23 cellular contexts compared by ENCODE assay signal in the genomic region with DNA sequence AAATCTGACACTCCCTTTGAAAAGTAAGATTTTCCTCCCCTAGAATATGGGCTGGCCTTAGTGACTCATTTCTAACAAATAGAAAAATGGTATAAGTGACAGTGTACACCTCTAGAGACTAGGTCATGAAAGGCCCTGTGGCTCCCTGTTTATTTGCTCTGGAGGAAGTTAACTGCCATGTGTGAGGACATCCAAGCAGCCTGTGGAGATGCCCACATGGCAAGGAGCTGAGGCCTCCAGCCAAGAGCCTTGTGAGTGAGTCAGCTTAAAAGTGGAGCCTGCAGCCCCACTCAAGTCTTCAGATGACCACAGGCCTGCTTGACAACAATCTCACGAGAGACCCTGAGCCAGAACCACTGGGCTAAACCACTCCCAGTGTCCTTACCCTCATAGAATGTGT.
A peak's percentile ranks its signal among the peaks of the same experiment; 100 is the strongest.
DNase-seq lines count a peak whose midpoint lies in the region; ATAC-seq and TF ChIP-seq lines count a peak whose summit lies in the region.
"Had no signal": no experiment of that assay in that cellular context is flagged by ENCODE, and none has a peak within 500 bp of the region (broad histone marks: within the 10 kb centered on the region; RNA-seq: fewer than 3 reads in every experiment).

No MANE protein-coding gene starts in this region.

- in situ Hi-C loops in astrocyte of the spinal cord (cut with HindIII; ENCODE audit: low sequenced_read_pairs) = no loop called here

- H3K36me3 Mint-ChIP-seq in activated naive CD4-positive, alpha-beta T cell treated with anti-CD3 and anti-CD28 coated beads, Interleukin-2, amount 50 U/mL, for 72 hours = peaks cover 12 to 21% of the 10 kb centered on the region in 2 donors

- no peak overlapping the region for H3K27ac Mint-ChIP-seq in activated naive CD4-positive, alpha-beta T cell treated with anti-CD3 and anti-CD28 coated beads, Interleukin-2, amount 50 U/mL, for 72 hours
- H3K27ac Mint-ChIP-seq: activated T-cell treated with anti-CD3 and anti-CD28 coated beads, Interleukin-2, amount 50 U/mL, for 24 hours; B cell; natural killer cell treated with Interleukin-12 subunit alpha and Interleukin-12 subunit beta and Interleukin-15 and Interleukin-18, amount 100 ng/mL, for 72 hours had no signal

- no peak for DNase-seq in activated naive CD4-positive, alpha-beta T cell treated with anti-CD3 and anti-CD28 coated beads, Interleukin-2, amount 50 U/mL, for 72 hours (ENCODE audit: low spot score in 2 of 2)
- DNase-seq in activated naive CD4-positive, alpha-beta T cell treated with Interleukin-2 at 50 U/mL for 16 hours = no peak
- DNase-seq in NB4 (ENCODE audit: low read depth) (peak; percentile 18), astrocyte of the spinal cord (ENCODE audit: low read depth, low spot score) (peak; percentile 47), C1 segment of cervical spinal cord (lab: John Stamatoyannopoulos, UW) (no peak), NCI-H146 (lab: John Stamatoyannopoulos, UW) (no peak)
- DNase-seq in stimulated activated naive CD8-positive, alpha-beta T cell treated with anti-CD3 and anti-CD28 coated beads, Interleukin-15, Interleukin-2, amounts not matched to agents 100 U/mL and 50 U/mL, for 24 hours = no peak
- DNase-seq: activated T-cell treated with anti-CD3 and anti-CD28 coated beads, Interleukin-2, amount 50 U/mL, for 24 hours; caudate nucleus; dermis blood vessel endothelial cell; Kasumi-1; left ventricle myocardium inferior; midbrain; NCI-H1436; NCI-H2171 treated with DMSO at 0.1 percent for 48 hours; NCI-H526; sigmoid colon; stimulated activated CD8-positive, alpha-beta memory T cell treated with anti-CD3 and anti-CD28 coated beads, Interleukin-4, amount 100 ng/mL, for 48 hours; substantia nigra; upper lobe of right lung had no signal

- no peaks in the 10 kb centered on the region for H3K9me3 Mint-ChIP-seq in activated naive CD4-positive, alpha-beta T cell treated with anti-CD3 and anti-CD28 coated beads, Interleukin-2, amount 50 U/mL, for 72 hours
- H3K9me3 Mint-ChIP-seq: activated T-cell treated with anti-CD3 and anti-CD28 coated beads, Interleukin-2, amount 50 U/mL, for 24 hours; natural killer cell treated with Interleukin-12 subunit alpha and Interleukin-12 subunit beta and Interleukin-15 and Interleukin-18, amount 100 ng/mL, for 72 hours had no signal

- TF ChIP-seq CTCF in NB4 (IDR thresholded peaks at IDR 0.05; ENCODE audit: low read depth, low read length) (no peak), astrocyte of the spinal cord (IDR thresholded peaks at IDR 0.05; ENCODE audit: low read depth, low read length) (no peak)

- H3K4me3 ChIP-seq in NB4 (ENCODE audit: low read depth, low read length) = no peak overlapping the region
- H3K4me3 ChIP-seq in astrocyte of the spinal cord (ENCODE audit: low read depth, low read length) = no peak overlapping the region
- H3K4me3 ChIP-seq: left ventricle myocardium inferior, sigmoid colon, upper lobe of right lung had no signal

- peak; percentile 56 to 57 for ATAC-seq in activated naive CD4-positive, alpha-beta T cell treated with anti-CD3 and anti-CD28 coated beads, Interleukin-2, amount 50 U/mL, for 72 hours
- ATAC-seq in stimulated activated naive CD8-positive, alpha-beta T cell treated with anti-CD3 and anti-CD28 coated beads, Interleukin-15, Interleukin-2, amounts not matched to agents 100 U/mL and 50 U/mL, for 24 hours = peak; percentile 85
- ATAC-seq in GM19324 (IDR thresholded peaks at IDR 0.05; ENCODE audit: low FRiP score, unreplicated experiment) = no peak
- ATAC-seq: natural killer cell treated with Interleukin-12 subunit alpha and Interleukin-12 subunit beta and Interleukin-15 and Interleukin-18, amount 100 ng/mL, for 72 hours; upper lobe of right lung had no signal

- TF ChIP-seq POLR2A in NB4 (IDR thresholded peaks at IDR 0.05; ENCODE audit: extremely low read depth, insufficient read length) = no peak

Comparison
In these comparisons a context has a peak if more than half of its experiments do, and no peak if none do; other contexts are left out.
1. DNase-seq: peak in NB4 (single experiment) and astrocyte of the spinal cord (single experiment); none in activated naive CD4-positive, alpha-beta T cell treated with anti-CD3 and anti-CD28 coated beads, Interleukin-2, amount 50 U/mL, for 72 hours (0 of 2), activated naive CD4-positive, alpha-beta T cell treated with Interleukin-2 at 50 U/mL for 16 hours (single experiment), stimulated activated naive CD8-positive, alpha-beta T cell treated with anti-CD3 and anti-CD28 coated beads, Interleukin-15, Interleukin-2, amounts not matched to agents 100 U/mL and 50 U/mL, for 24 hours (single experiment), C1 segment of cervical spinal cord (0 of 14) and NCI-H146 (single experiment).